18 cellular contexts compared by ENCODE assay signal in genomic region chr3:64047214-64047613, GRCh38. TPM values are rescaled to one million over a fixed set of nuclear protein-coding genes. Genes with fewer than 3 reads are reported as not detected.
DNase-seq lines count a peak whose midpoint lies in the region; ATAC-seq, FAIRE-seq and TF ChIP-seq lines count a peak whose summit lies in the region.
"Had no signal": no experiment of that assay in that cellular context is flagged by ENCODE, and none has a peak within 500 bp of the region (broad histone marks: within the 10 kb centered on the region; RNA-seq: fewer than 3 reads in every experiment).

No MANE protein-coding gene starts in this region.

- H3K4me2 ChIP-seq in GM23338 (no peak overlapping the region), H1 (ENCODE audit: insufficient read depth in 1 of 2, low read depth in 2 of 2, low read length in 2 of 2) (no peak overlapping the region), smooth muscle cell (peak overlapping the region; percentile 65)

- no peak overlapping the region for H3K9ac ChIP-seq in H1 (replicated peaks in 1 of 4; ENCODE audit: extremely low read depth in 1 of 4, low read depth in 3 of 4, low read length in 3 of 4)
- H3K9ac ChIP-seq in smooth muscle cell (ENCODE audit: low read depth): peak overlapping the region; percentile 32

- H3K27ac Mint-ChIP-seq in GM23338: no peak overlapping the region
- H3K27ac Mint-ChIP-seq: H9 had no signal

- H3K23ac ChIP-seq in H1 (ENCODE audit: insufficient read length): no peak overlapping the region

- H3K79me2 ChIP-seq in GM23338 (replicated peaks; ENCODE audit: insufficient read depth): no peaks in the 10 kb centered on the region
- H3K79me2 ChIP-seq in H1 (ENCODE audit: control insufficient read depth in 1 of 2, insufficient read depth in 2 of 2, low read length in 2 of 2): no peaks in the 10 kb centered on the region
- no peaks in the 10 kb centered on the region for H3K79me2 ChIP-seq in smooth muscle cell (ENCODE audit: low read depth)

- H2BK15ac ChIP-seq in H1 (ENCODE audit: low read length): no peak overlapping the region

- DNase-seq in GM23338 (ENCODE audit: low spot score) (peak; percentile 40), H1 (ENCODE audit: low read depth in 1 of 2, low spot score in 2 of 2) (no peak), smooth muscle cell (lab: John Stamatoyannopoulos, UW; ENCODE audit: unreplicated experiment) (no peak), NCI-H1092 (lab: John Stamatoyannopoulos, UW) (no peak), occipital lobe (lab: John Stamatoyannopoulos, UW) (no peak), SIG-M5 (lab: John Stamatoyannopoulos, UW) (no peak)
- DNase-seq in activated CD8-positive, alpha-beta memory T cell treated with anti-CD3 and anti-CD28 coated beads, Interleukin-2, amount 50 U/mL, for 4 hours: no peak
- DNase-seq: AML-193, H9, Kasumi-1, MM.1S, NCI-H1694 treated with DMSO at 0.1 percent for 48 hours, NCI-H526 treated with DMSO at 0.1 percent for 48 hours, OCI-M1, SHP77 treated with DMSO at 0.1 percent for 48 hours had no signal

- POLR2A ChIA-PET in H1 (lab: Charles Lee; ENCODE audit: partially characterized antibody): no interaction called here

- no peak overlapping the region for H4K5ac ChIP-seq in H1 (ENCODE audit: insufficient read length, low read depth, low read length)

- TF ChIP-seq CTCF in GM23338 (conservative IDR thresholded peaks at IDR 0.05; ENCODE audit: low read depth in 2 of 2) (no peak), H1 (IDR thresholded peaks at IDR 0.05; ENCODE audit: control extremely low read depth in 1 of 3, insufficient read depth in 1 of 3, low read depth in 1 of 3, low read length in 3 of 3) (no peak), smooth muscle cell (IDR thresholded peaks at IDR 0.05; ENCODE audit: borderline replicate concordance, insufficient read depth, poor library complexity, severe bottlenecking) (no peak)

- no peaks in the 10 kb centered on the region for H3K9me3 ChIP-seq in H1 (ENCODE audit: insufficient read depth in 2 of 2, low read depth in 1 of 2, low read length in 1 of 2)
- H3K9me3 ChIP-seq in mesodermal cell (ENCODE audit: control insufficient read depth, low read length): no peaks in the 10 kb centered on the region
- H3K9me3 ChIP-seq in smooth muscle cell (replicated peaks; ENCODE audit: low read depth): no peaks in the 10 kb centered on the region

- H3K36me3 Mint-ChIP-seq in GM23338 (ENCODE audit: low read depth): no peaks in the 10 kb centered on the region
- H3K36me3 Mint-ChIP-seq: CD14-positive monocyte, IgD-negative memory B cell had no signal

- no peak overlapping the region for H3K14ac ChIP-seq in H1 (ENCODE audit: insufficient read length)

- H2BK20ac ChIP-seq in H1 (ENCODE audit: low read length): no peak overlapping the region

- no peak for TF ChIP-seq RAD21 in H1 (IDR thresholded peaks at IDR 0.05 in 1 of 2, conservative IDR thresholded peaks at IDR 0.05 in 1 of 2; ENCODE audit: low read depth in 2 of 2, low read length in 2 of 2)

- H4K8ac ChIP-seq in H1 (ENCODE audit: extremely low read depth, insufficient read depth, low read length): no peak overlapping the region

- H3K9me2 ChIP-seq in GM23338 (ENCODE audit: insufficient read depth): no peaks in the 10 kb centered on the region

- H3K27me3 ChIP-seq in GM23338 (ENCODE audit: insufficient read depth): no peaks in the 10 kb centered on the region
- H3K27me3 ChIP-seq in H1 (replicated peaks in 1 of 4; ENCODE audit: control insufficient read depth in 3 of 4, extremely low read depth in 1 of 4, insufficient read depth in 3 of 4, low read length in 3 of 4): no peaks in the 10 kb centered on the region
- H3K27me3 ChIP-seq in smooth muscle cell (ENCODE audit: low read depth): no peaks in the 10 kb centered on the region

- H3K36me3 ChIP-seq in GM23338 (ENCODE audit: insufficient read depth) (no peaks in the 10 kb centered on the region), H1 (ENCODE audit: control insufficient read depth in 2 of 4, insufficient read depth in 4 of 4, low read length in 3 of 4) (no peaks in the 10 kb centered on the region), mesodermal cell (ENCODE audit: control insufficient read depth, insufficient read depth, low read length) (no peaks in the 10 kb centered on the region), smooth muscle cell (ENCODE audit: low read depth) (no peaks in the 10 kb centered on the region)

- no peak overlapping the region for H3K27ac ChIP-seq in GM23338 (ENCODE audit: low read depth)
- H3K27ac ChIP-seq in H1 (ENCODE audit: low read depth, low read length): no peak overlapping the region
- H3K27ac ChIP-seq in mesodermal cell (ENCODE audit: low read depth, low read length, severe bottlenecking): peak overlapping the region; percentile 63
- H3K27ac ChIP-seq in smooth muscle cell (ENCODE audit: low read depth): peak overlapping the region; percentile 82

- H2BK120ac ChIP-seq in H1 (replicated peaks; ENCODE audit: low read depth, low read length): no peak overlapping the region

- TF ChIP-seq EP300 in H1 (IDR thresholded peaks at IDR 0.05; ENCODE audit: borderline replicate concordance in 1 of 2, low read depth in 2 of 2, low read length in 2 of 2): no peak

- H3K4ac ChIP-seq in H1 (replicated peaks; ENCODE audit: insufficient read length, low read depth, low read length): no peak overlapping the region

- H2BK5ac ChIP-seq in H1 (ENCODE audit: low read depth, low read length): no peak overlapping the region

- H2BK12ac ChIP-seq in H1 (ENCODE audit: low read depth, low read length): no peak overlapping the region

- peaks cover 25% of the 10 kb centered on the region for H3K4me1 ChIP-seq in GM23338 (ENCODE audit: insufficient read depth)
- peaks cover 3 to 22% (median 17%) of the 10 kb centered on the region in 4 experiments; a peak in 6 of 7 replicates for H3K4me1 ChIP-seq in H1 (replicated peaks in 1 of 4; ENCODE audit: control insufficient read depth in 3 of 4, insufficient read depth in 4 of 4, low read length in 3 of 4)
- H3K4me1 ChIP-seq in mesodermal cell (ENCODE audit: control insufficient read depth, insufficient read depth, low read length, poor library complexity, severe bottlenecking): peaks cover 48% of the 10 kb centered on the region
- H3K4me1 ChIP-seq in smooth muscle cell (ENCODE audit: low read depth): peaks cover 30% of the 10 kb centered on the region

- no peaks in the 10 kb centered on the region for H3K23me2 ChIP-seq in H1 (ENCODE audit: low read depth, low read length)

- WGBS in H1 (ENCODE audit: extremely low coverage in 1 of 2, insufficient coverage in 1 of 2, insufficient read length in 1 of 2, insufficient replicate concordance in 2 of 2, low coverage in 1 of 2, low lambda C conversion rate in 2 of 2, missing lambda C conversion rate in 1 of 2), 2 experiments: 53% methylated on average over 3 of the region's 3 CpGs; no CpG with 5 or more reads in 1 of the 2 experiments
- WGBS in mesodermal cell (ENCODE audit: insufficient coverage in 2 of 2), 2 experiments: 52 to 56% methylated on average over 3 of the region's 3 CpGs
- WGBS in smooth muscle cell (ENCODE audit: low lambda C conversion rate): 57% methylated on average over 3 of the region's 3 CpGs

- H3K4me3 Mint-ChIP-seq in GM23338: no peak overlapping the region
- H3K4me3 Mint-ChIP-seq: CD14-positive monocyte, H9, IgD-negative memory B cell had no signal

- TF ChIP-seq POLR2A in H1 (IDR thresholded peaks at IDR 0.05; ENCODE audit: control extremely low read depth in 1 of 2, low read depth in 2 of 2, low read length in 2 of 2): no peak

- H3K4me3 ChIP-seq in GM23338 (no peak overlapping the region), H1 (ENCODE audit: extremely low read depth in 1 of 4, insufficient read depth in 2 of 4, low read depth in 3 of 4, low read length in 4 of 4) (no peak overlapping the region), mesodermal cell (ENCODE audit: extremely low read depth, insufficient read depth, low read length, poor library complexity, severe bottlenecking) (no peak overlapping the region), smooth muscle cell (no peak overlapping the region)

- no peaks in the 10 kb centered on the region for H3K27me3 Mint-ChIP-seq in GM23338 (ENCODE audit: insufficient read depth, low read depth, poor library complexity)

- H3K9me3 Mint-ChIP-seq in GM23338: no peaks in the 10 kb centered on the region
- H3K9me3 Mint-ChIP-seq: CD14-positive monocyte, H9 had no signal

- H2AFZ ChIP-seq in GM23338 (no peak overlapping the region), H1 (ENCODE audit: low read length) (no peak overlapping the region), smooth muscle cell (ENCODE audit: low read depth) (no peak overlapping the region)

- CTCF ChIA-PET in H1 (lab: Charles Lee; ENCODE audit: partially characterized antibody): interaction anchor here (0.7 to 1.1 kb wide), 3 partner anchors 11 to 178 kb away, joined by 3 read pairs; partner anchors contain the start of gene PRICKLE2

- no peak overlapping the region for H3K18ac ChIP-seq in H1 (ENCODE audit: extremely low read depth, low read length)

- no peak for FAIRE-seq in H1 (lab: Jason Lieb, UNC)

- no peak overlapping the region for H4K91ac ChIP-seq in H1 (replicated peaks; ENCODE audit: insufficient read length, low read length)

- H4K20me1 ChIP-seq in GM23338 (replicated peaks; ENCODE audit: insufficient read depth): no peaks in the 10 kb centered on the region
- H4K20me1 ChIP-seq in H1 (replicated peaks in 1 of 2; ENCODE audit: control insufficient read depth in 1 of 2, insufficient read depth in 2 of 2, low read length in 2 of 2): no peaks in the 10 kb centered on the region
- no peaks in the 10 kb centered on the region for H4K20me1 ChIP-seq in smooth muscle cell (ENCODE audit: low read depth)

- H3K56ac ChIP-seq in H1 (replicated peaks; ENCODE audit: insufficient read length, low read depth, low read length): no peak overlapping the region

- peaks cover 30% of the 10 kb centered on the region for H3K4me1 Mint-ChIP-seq in GM23338

- ATAC-seq in GM23338: no peak

- H3F3A ChIP-seq in GM23338 (replicated peaks; ENCODE audit: low read depth) (no peaks in the 10 kb centered on the region), smooth muscle cell (ENCODE audit: low read depth) (no peaks in the 10 kb centered on the region)

- H2AK5ac ChIP-seq in H1 (ENCODE audit: low read depth, low read length): no peak overlapping the region

- H3K79me1 ChIP-seq in H1 (ENCODE audit: low read depth, low read length): no peaks in the 10 kb centered on the region

RNA-seq across cellular contexts. Expression of gene PSMD6, which starts 23.9 kb away (rescaled TPM):
- total RNA-seq in GM23338 (2014; rRNA removed; shearing (Covaris generic)): 98.1 and 108 TPM in 2 replicates
- polyA plus RNA-seq in GM23338 (2016; fragmentation: Nextera tagmentation; extraction: Ambion mirVana): 195 and 205 TPM in 2 replicates
- 99.6 and 104 TPM in 2 replicates for total RNA-seq in H1 (2021; fragmentation: NEBNext Ultra II Directional; extraction: Animal tissue kit (Norgen Biotek cat#: 25700))
- polyA plus RNA-seq in H1 (2011; rRNA removed): 31.9 and 43.7 TPM in 2 replicates
- 64.1 TPM for polyA plus RNA-seq in H1 (2011; cell fraction: cytosol; rRNA removed)
- polyA plus RNA-seq in H1 (2011; cell fraction: nucleus; rRNA removed): 39.6 TPM
- polyA plus RNA-seq in H1 (2012, experiment 1 of 2): 91.1 to 107 TPM (median 94.8 TPM) in 4 replicates
- polyA plus RNA-seq in H1 (2012, experiment 2 of 2): 14.2 TPM
- 105 TPM for polyA plus RNA-seq in H1 (2013, experiment 1 of 2)
- 106 TPM for polyA plus RNA-seq in H1 (2013, experiment 2 of 2)
- 30.3 and 32.6 TPM in 2 replicates for polyA minus RNA-seq in H1 (2011; rRNA and poly(A)+ RNA removed)
- polyA minus RNA-seq in H1 (2011; cell fraction: cytosol; rRNA and poly(A)+ RNA removed): 36.3 TPM
- 61.2 TPM for polyA minus RNA-seq in H1 (2011; cell fraction: nucleus; rRNA and poly(A)+ RNA removed)
- 118 TPM for polyA plus RNA-seq in mesodermal cell (2013, experiment 1 of 2)
- polyA plus RNA-seq in mesodermal cell (2013, experiment 2 of 2): 132 TPM
- 109 and 113 TPM in 2 replicates for total RNA-seq in smooth muscle cell
- 116 and 119 TPM in 2 replicates for polyA plus RNA-seq in smooth muscle cell
- total RNA-seq in occipital lobe: 80.0 TPM

Comparison
In these comparisons a context has a peak if more than half of its experiments do, and no peak if none do; other contexts are left out.
1. H3K27ac ChIP-seq: peak in mesodermal cell (single experiment) and smooth muscle cell (single experiment); none in GM23338 (single experiment) and H1 (single experiment).